Comparison of ENCODE assay signal across 18 cellular contexts in the genomic region with DNA sequence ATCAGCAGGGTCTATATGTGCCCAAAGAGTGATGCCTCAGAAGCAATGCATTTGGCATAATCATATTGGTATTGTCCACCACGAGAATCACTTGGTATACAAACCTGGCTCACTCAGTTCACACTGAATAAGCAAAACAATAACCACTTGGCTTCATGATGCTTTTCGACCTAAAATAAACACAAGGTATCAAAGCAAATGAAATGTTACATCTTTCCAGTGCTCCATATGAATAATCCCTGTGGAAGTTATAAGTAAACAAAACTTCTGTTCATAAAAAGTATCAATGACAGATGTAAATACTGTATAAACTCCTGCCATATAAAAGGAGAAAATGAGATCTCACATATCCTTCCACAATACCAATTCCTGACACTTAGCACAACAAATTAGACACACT. TPM values are rescaled to one million over a fixed set of nuclear protein-coding genes. Genes with fewer than 3 reads are reported as not detected.
DNase-seq lines count a peak whose midpoint lies in the region; ATAC-seq and TF ChIP-seq lines count a peak whose summit lies in the region.
"Had no signal": no experiment of that assay in that cellular context is flagged by ENCODE, and none has a peak within 500 bp of the region (broad histone marks: within the 10 kb centered on the region; RNA-seq: fewer than 3 reads in every experiment).

No MANE protein-coding gene starts in this region.

- no peak overlapping the region for H3K4me2 ChIP-seq in SK-N-SH

- CTCF ChIA-PET in SK-N-SH (lab: Yijun Ruan, JAX) = interaction anchor here (0.7 kb wide), 1 partner anchor 352 kb away, joined by 3 read pairs; no protein-coding TSS in a partner anchor

- H3K9ac ChIP-seq in SK-N-SH = no peak overlapping the region

- peak overlapping the region in 1 of 2 experiments; percentile 60; a peak in 1 of 4 replicates for H3K27ac ChIP-seq in SK-N-SH (ENCODE audit: low read depth in 2 of 2, low read length in 1 of 2)
- peak overlapping the region; percentile 100 for H3K27ac ChIP-seq in ACC112 (ENCODE audit: low read depth, low read length)
- H3K27ac ChIP-seq in effector memory CD4-positive, alpha-beta T cell (ENCODE audit: insufficient read depth, low read length, poor library complexity, severe bottlenecking) = peak overlapping the region; percentile 49

- TF ChIP-seq CTCF in SK-N-SH (IDR thresholded peaks at IDR 0.05) = no peak

- H3K4me3 ChIP-seq in SK-N-SH (ENCODE audit: low read depth in 2 of 2, low read length in 1 of 2) (no peak overlapping the region), ACC112 (ENCODE audit: low read depth, low read length) (peak overlapping the region; percentile 43; the same call in 1 of the 2 replicates)
- H3K4me3 ChIP-seq in effector memory CD4-positive, alpha-beta T cell (ENCODE audit: insufficient read depth, low read depth, low read length, poor library complexity, severe bottlenecking) = no peak overlapping the region
- H3K4me3 ChIP-seq: left lung had no signal

- H3K27me3 ChIP-seq in SK-N-SH (ENCODE audit: insufficient read depth) (no peaks in the 10 kb centered on the region), ACC112 (ENCODE audit: insufficient read depth, low read length) (no peaks in the 10 kb centered on the region)
- H3K27me3 ChIP-seq in effector memory CD4-positive, alpha-beta T cell (replicated peaks; ENCODE audit: control insufficient read depth, insufficient read depth, low read length, poor library complexity, severe bottlenecking) = no peaks in the 10 kb centered on the region

- H3K4me1 Mint-ChIP-seq in T-helper 17 cell = peaks cover 20% of the 10 kb centered on the region

- H3K4me1 ChIP-seq in SK-N-SH (ENCODE audit: control insufficient read depth in 1 of 2, insufficient read depth in 2 of 2, low read depth in 1 of 2, low read length in 1 of 2) (no peaks in the 10 kb centered on the region; a peak in 2 of 4 replicates), ACC112 (ENCODE audit: control insufficient read depth, insufficient read depth, low read length, unreplicated experiment) (peaks cover 44% of the 10 kb centered on the region)
- peaks cover 8% of the 10 kb centered on the region for H3K4me1 ChIP-seq in effector memory CD4-positive, alpha-beta T cell (ENCODE audit: control insufficient read depth, insufficient read depth, low read length, poor library complexity, severe bottlenecking)

- H3K9me2 ChIP-seq in SK-N-SH = no peaks in the 10 kb centered on the region

- WGBS in SK-N-SH (ENCODE audit: low lambda C conversion rate) = 69% methylated on average over 2 of the region's 2 CpGs

- peaks cover 12% of the 10 kb centered on the region for H3F3A ChIP-seq in SK-N-SH (replicated peaks; ENCODE audit: insufficient read depth)

- H3K27me3 Mint-ChIP-seq in T-helper 17 cell = no peaks in the 10 kb centered on the region

- H3K9me3 ChIP-seq in SK-N-SH (no peaks in the 10 kb centered on the region), T-helper 17 cell (ENCODE audit: control insufficient read depth, low read length, poor library complexity, severe bottlenecking) (no peaks in the 10 kb centered on the region)
- H3K9me3 ChIP-seq in effector memory CD4-positive, alpha-beta T cell (ENCODE audit: control insufficient read depth, low read length) = no peaks in the 10 kb centered on the region
- H3K9me3 ChIP-seq: left lung had no signal

- H3K36me3 ChIP-seq in SK-N-SH (replicated peaks in 1 of 2; ENCODE audit: control insufficient read depth in 1 of 2, insufficient read depth in 2 of 2, low read length in 1 of 2) = no peaks in the 10 kb centered on the region
- no peaks in the 10 kb centered on the region for H3K36me3 ChIP-seq in ACC112 (ENCODE audit: insufficient read depth, low read length)
- H3K36me3 ChIP-seq in effector memory CD4-positive, alpha-beta T cell (ENCODE audit: control insufficient read depth, insufficient read depth, low read length) = no peaks in the 10 kb centered on the region
- H3K36me3 ChIP-seq: left lung had no signal

- peak overlapping the region; percentile 84 for H3K27ac Mint-ChIP-seq in T-helper 17 cell

- DNase-seq in SK-N-SH = no peak
- no peak for DNase-seq in T-helper 17 cell
- no peak for DNase-seq in effector memory CD4-positive, alpha-beta T cell
- DNase-seq in stimulated activated CD4-positive, alpha-beta T cell treated with anti-CD3 and anti-CD28 coated beads, Interleukin-12 subunit alpha, Interleukin-12 subunit beta, amount 100 ng/mL, for 4 hours = no peak
- no peak for DNase-seq in NCI-H774 (lab: John Stamatoyannopoulos, UW)
- DNase-seq: 8988T, C1 segment of cervical spinal cord, cerebellar nuclear complex, DND-41, left lung, NCI-H2081, NCI-H526 treated with DMSO at 0.1 percent for 48 hours had no signal

- POLR2A ChIA-PET in SK-N-SH (lab: Yijun Ruan, JAX) = no interaction called here

- H3K79me2 ChIP-seq in SK-N-SH (ENCODE audit: insufficient read depth) = no peaks in the 10 kb centered on the region
- peaks cover 13% of the 10 kb centered on the region for H3K79me2 ChIP-seq in ACC112 (ENCODE audit: control insufficient read depth, insufficient read depth, low read length, unreplicated experiment)

- H3K4me3 Mint-ChIP-seq in T-helper 17 cell = peak overlapping the region; percentile 4

- ATAC-seq in SK-N-SH treated with all-trans-retinoic acid at 6 μM for 48 hours (no peak), T-helper 17 cell (no peak), GM21786 (IDR thresholded peaks at IDR 0.05; ENCODE audit: unreplicated experiment) (no peak)

- no peak for TF ChIP-seq EP300 in SK-N-SH (IDR thresholded peaks at IDR 0.05; ENCODE audit: borderline replicate concordance in 1 of 2, low read depth in 1 of 2, low read length in 1 of 2)

- H2AFZ ChIP-seq in SK-N-SH (ENCODE audit: low read depth) = peak overlapping the region; percentile 75
- no peak overlapping the region for H2AFZ ChIP-seq in ACC112 (ENCODE audit: low read length, unreplicated experiment)

- TF ChIP-seq RAD21 in SK-N-SH (IDR thresholded peaks at IDR 0.05; ENCODE audit: low read length) = no peak

- no peaks in the 10 kb centered on the region for H4K20me1 ChIP-seq in SK-N-SH (ENCODE audit: insufficient read depth)

- peaks cover 5% of the 10 kb centered on the region for H3K36me3 Mint-ChIP-seq in T-helper 17 cell (ENCODE audit: low read depth)

TF ChIP-seq in SK-N-SH, 30 proteins besides CTCF, POLR2A, EP300 and RAD21 (continues in another document):
- TF ChIP-seq, protein P1, sequence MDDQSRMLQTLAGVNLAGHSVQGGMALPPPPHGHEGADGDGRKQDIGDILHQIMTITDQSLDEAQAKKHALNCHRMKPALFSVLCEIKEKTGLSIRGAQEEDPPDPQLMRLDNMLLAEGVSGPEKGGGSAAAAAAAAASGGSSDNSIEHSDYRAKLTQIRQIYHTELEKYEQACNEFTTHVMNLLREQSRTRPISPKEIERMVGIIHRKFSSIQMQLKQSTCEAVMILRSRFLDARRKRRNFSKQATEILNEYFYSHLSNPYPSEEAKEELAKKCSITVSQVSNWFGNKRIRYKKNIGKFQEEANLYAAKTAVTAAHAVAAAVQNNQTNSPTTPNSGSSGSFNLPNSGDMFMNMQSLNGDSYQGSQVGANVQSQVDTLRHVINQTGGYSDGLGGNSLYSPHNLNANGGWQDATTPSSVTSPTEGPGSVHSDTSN (IDR thresholded peaks at IDR 0.05) = no peak
- TF ChIP-seq RFX5 (IDR thresholded peaks at IDR 0.05; ENCODE audit: low read length) (no peak), MEF2A (IDR thresholded peaks at IDR 0.05; ENCODE audit: borderline replicate concordance, low read depth) (no peak), POLR2AphosphoS5 (IDR thresholded peaks at IDR 0.05; ENCODE audit: low read depth, low read length) (no peak), FOXM1 (IDR thresholded peaks at IDR 0.05; ENCODE audit: low read depth) (no peak), RCOR1 (IDR thresholded peaks at IDR 0.05; ENCODE audit: low read length) (no peak), GATA2 (CRISPR knock-in tag; IDR thresholded peaks at IDR 0.05) (no peak)
- TF ChIP-seq, protein P2, sequence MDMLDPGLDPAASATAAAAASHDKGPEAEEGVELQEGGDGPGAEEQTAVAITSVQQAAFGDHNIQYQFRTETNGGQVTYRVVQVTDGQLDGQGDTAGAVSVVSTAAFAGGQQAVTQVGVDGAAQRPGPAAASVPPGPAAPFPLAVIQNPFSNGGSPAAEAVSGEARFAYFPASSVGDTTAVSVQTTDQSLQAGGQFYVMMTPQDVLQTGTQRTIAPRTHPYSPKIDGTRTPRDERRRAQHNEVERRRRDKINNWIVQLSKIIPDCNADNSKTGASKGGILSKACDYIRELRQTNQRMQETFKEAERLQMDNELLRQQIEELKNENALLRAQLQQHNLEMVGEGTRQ (IDR thresholded peaks at IDR 0.05; ENCODE audit: borderline replicate concordance, low read depth, low read length) = no peak

TF ChIP-seq in SK-N-SH treated with all-trans-retinoic acid at 6 μM for 48 hours, 23 proteins besides CTCF, POLR2A, EP300 and RAD21:
- TF ChIP-seq ISL1 (CRISPR knock-in tag; IDR thresholded peaks at IDR 0.05) = no peak
- no peak for TF ChIP-seq TCF4 (CRISPR knock-in tag; IDR thresholded peaks at IDR 0.05; ENCODE audit: borderline replicate concordance)
- TF ChIP-seq OSR1 (CRISPR knock-in tag; IDR thresholded peaks at IDR 0.05) = no peak
- TF ChIP-seq GLIS3 (CRISPR knock-in tag; IDR thresholded peaks at IDR 0.05) = no peak

RNA-seq across cellular contexts. Expression of a gene that starts 29.8 kb away (rescaled TPM):
- polyA plus RNA-seq in SK-N-SH (2012; rRNA removed) = not detected in 2 replicates
- polyA plus RNA-seq in SK-N-SH (2012; cell fraction: cytosol; rRNA removed) = not detected in 2 replicates
- not detected in 2 replicates for polyA plus RNA-seq in SK-N-SH (2012; cell fraction: nucleus; rRNA removed)
- not detected for total RNA-seq in T-helper 17 cell
- total RNA-seq: left lung, myocyte, OCI-LY7, posterior vena cava had no signal
